Comparison of ENCODE assay signal across 2 cellular contexts in genomic region chr14:100208136-100208535, GRCh38. TPM values are rescaled to one million over a fixed set of nuclear protein-coding genes. Genes with fewer than 3 reads are reported as not detected.
"Had no signal": no experiment of that assay in that cellular context is flagged by ENCODE, and none has a peak within 500 bp of the region (broad histone marks: within the 10 kb centered on the region; RNA-seq: fewer than 3 reads in every experiment).

No MANE protein-coding gene starts in this region.

RNA-seq across cellular contexts. Expression of gene DEGS2, which starts 48.7 kb away (rescaled TPM):
- total RNA-seq: left ventricle myocardium inferior, left ventricle myocardium superior had no signal
